In the genomic region with DNA sequence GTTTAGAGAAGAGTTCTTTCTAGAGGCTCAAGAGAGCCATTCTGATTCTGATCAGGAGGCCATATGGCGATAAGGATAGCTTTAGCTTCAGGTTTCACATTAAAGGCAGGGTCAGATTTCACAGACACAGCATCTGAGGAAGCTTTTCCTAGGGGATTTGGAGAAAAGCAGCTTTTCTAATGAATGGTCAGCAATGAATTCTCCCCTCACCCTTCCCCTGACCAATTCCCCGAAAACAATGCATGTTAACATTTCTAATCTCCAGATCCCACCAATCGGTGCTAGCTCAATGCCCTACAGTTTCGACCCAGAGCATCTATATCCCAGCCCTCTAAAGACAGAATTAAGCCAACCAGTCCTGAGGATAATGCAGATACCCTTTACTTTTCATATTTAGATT, we compare ENCODE assay signal across 1 cellular context.
TF ChIP-seq lines count a peak whose summit lies in the region.

No MANE protein-coding gene starts in this region.

TF ChIP-seq in GM23338, 12 proteins besides CTCF, POLR2A, EP300 and RAD21 (continued from another document):
- TF ChIP-seq REST (IDR thresholded peaks at IDR 0.05; ENCODE audit: unreplicated experiment) (no peak), NANOG (IDR thresholded peaks at IDR 0.05; ENCODE audit: borderline replicate concordance) (no peak), ZNF331 (CRISPR knock-in tag; IDR thresholded peaks at IDR 0.05; ENCODE audit: low read depth) (no peak), POLR2AphosphoS5 (IDR thresholded peaks at IDR 0.05; ENCODE audit: low read depth) (no peak), ZNF462 (CRISPR knock-in tag; IDR thresholded peaks at IDR 0.05) (no peak)
- TF ChIP-seq, protein P1, sequence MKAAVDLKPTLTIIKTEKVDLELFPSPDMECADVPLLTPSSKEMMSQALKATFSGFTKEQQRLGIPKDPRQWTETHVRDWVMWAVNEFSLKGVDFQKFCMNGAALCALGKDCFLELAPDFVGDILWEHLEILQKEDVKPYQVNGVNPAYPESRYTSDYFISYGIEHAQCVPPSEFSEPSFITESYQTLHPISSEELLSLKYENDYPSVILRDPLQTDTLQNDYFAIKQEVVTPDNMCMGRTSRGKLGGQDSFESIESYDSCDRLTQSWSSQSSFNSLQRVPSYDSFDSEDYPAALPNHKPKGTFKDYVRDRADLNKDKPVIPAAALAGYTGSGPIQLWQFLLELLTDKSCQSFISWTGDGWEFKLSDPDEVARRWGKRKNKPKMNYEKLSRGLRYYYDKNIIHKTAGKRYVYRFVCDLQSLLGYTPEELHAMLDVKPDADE (IDR thresholded peaks at IDR 0.05): no peak
